18 cellular contexts compared by ENCODE assay signal in the genomic region with DNA sequence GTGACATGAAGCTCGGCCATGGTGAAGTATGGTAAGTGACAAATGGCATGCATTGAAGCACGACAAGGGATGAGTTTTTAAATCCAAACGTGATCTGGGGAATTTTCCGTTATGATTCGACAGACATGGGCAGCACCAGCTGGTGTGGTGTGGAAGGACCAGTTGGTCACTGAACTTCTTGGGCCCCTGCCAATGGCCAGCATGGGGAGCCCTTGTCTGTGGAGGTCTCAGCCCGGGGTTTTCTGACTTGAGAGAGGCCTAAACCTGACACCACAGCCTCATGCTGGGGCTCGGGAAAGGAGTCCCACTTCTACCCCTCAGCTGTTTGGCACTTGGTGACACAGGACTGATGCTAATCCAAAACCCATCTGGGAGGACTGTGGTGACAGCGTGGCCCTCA.
"Had no signal": no experiment of that assay in that cellular context is flagged by ENCODE, and none has a peak within 500 bp of the region (broad histone marks: within the 10 kb centered on the region; RNA-seq: fewer than 3 reads in every experiment).

No MANE protein-coding gene starts in this region.

- H3K9ac ChIP-seq: parathyroid adenoma had no signal

- H3K4me1 ChIP-seq: body of pancreas, parathyroid adenoma had no signal

- DNase-seq: activated CD4-positive, alpha-beta T cell treated with anti-CD3 and anti-CD28 coated beads, Interleukin-2, amount 10 ng/mL, durations not matched to agents 7 days and 5 days; activated CD8-positive, alpha-beta memory T cell treated with anti-CD3 and anti-CD28 coated beads, Interleukin-2, amount 50 U/mL, for 4 hours; activated naive CD4-positive, alpha-beta T cell treated with anti-CD3 and anti-CD28 coated beads for 36 hours; activated T-cell treated with anti-CD3 and anti-CD28 coated beads, Interleukin-2, amount 50 U/mL, for 4 hours; body of pancreas; foreskin melanocyte; left lung; mucosa of descending colon; naive thymus-derived CD8-positive, alpha-beta T cell; stimulated activated CD4-positive, alpha-beta T cell treated with anti-CD3 and anti-CD28 coated beads, Interleukin-12 subunit alpha, Interleukin-12 subunit beta, amount 100 ng/mL, for 4 hours; stimulated activated CD4-positive, alpha-beta T cell treated with anti-CD3 and anti-CD28 coated beads, Interleukin-1b, Interleukin-23, amount 100 ng/mL, for 48 hours; stimulated activated CD8-positive, alpha-beta memory T cell treated with anti-CD3 and anti-CD28 coated beads, Interleukin-4, amount 100 ng/mL, for 48 hours; stimulated activated naive CD4-positive, alpha-beta T cell; thyroid gland had no signal

- H3K36me3 ChIP-seq: left lung, thyroid gland had no signal

- H3K4me3 ChIP-seq: body of pancreas, coronary artery, left lung, mucosa of descending colon, thyroid gland had no signal

- H3K9me3 ChIP-seq: body of pancreas, left lung, mucosa of descending colon, thyroid gland had no signal

- ATAC-seq: activated CD4-positive, CD25-positive, alpha-beta regulatory T cell treated with anti-CD3 and anti-CD28 coated beads, Interleukin-2, amount 50 U/mL, for 24 hours; activated T-cell treated with anti-CD3 and anti-CD28 coated beads, Interleukin-2, amount 50 U/mL, for 4 hours; body of pancreas; left lung; mucosa of descending colon; naive thymus-derived CD8-positive, alpha-beta T cell; sciatic nerve had no signal

- H3K27ac ChIP-seq: body of pancreas, coronary artery, left lung, parathyroid adenoma, thyroid gland had no signal

- H3K27me3 ChIP-seq: body of pancreas, left lung, thyroid gland had no signal
